3 cellular contexts compared by ENCODE assay signal in genomic region chr3:51224283-51224682, GRCh38.
"Had no signal": no experiment of that assay in that cellular context is flagged by ENCODE, and none has a peak within 500 bp of the region (broad histone marks: within the 10 kb centered on the region; RNA-seq: fewer than 3 reads in every experiment).

No MANE protein-coding gene starts in this region.

- DNase-seq: GDM1, GF-D8 had no signal

- ATAC-seq: GM12878 had no signal
